In genomic region chr20:57083072-57083471, GRCh38 we compare ENCODE assay signal across 21 cellular contexts.
"Had no signal": no experiment of that assay in that cellular context is flagged by ENCODE, and none has a peak within 500 bp of the region (broad histone marks: within the 10 kb centered on the region; RNA-seq: fewer than 3 reads in every experiment).

No MANE protein-coding gene starts in this region.

- H3K36me3 ChIP-seq: Peyer's patch, SJSA1 had no signal

- H3K4me3 ChIP-seq: Peyer's patch, SJSA1 had no signal

- H3K4me3 Mint-ChIP-seq: activated naive CD4-positive, alpha-beta T cell treated with anti-CD3 and anti-CD28 coated beads, Interleukin-2, amount 10 ng/mL, durations not matched to agents 7 days and 5 days; activated naive CD8-positive, alpha-beta T cell treated with anti-CD3 and anti-CD28 coated beads for 36 hours; activated T-cell treated with anti-CD3 and anti-CD28 coated beads, Interleukin-2, amount 50 U/mL, for 4 hours had no signal

- H3K27ac ChIP-seq: Peyer's patch, RWPE1, SJSA1 had no signal

- DNase-seq: activated CD4-positive, alpha-beta T cell treated with anti-CD3 and anti-CD28 coated beads for 48 hours; activated CD4-positive, alpha-beta T cell treated with anti-CD3 and anti-CD28 coated beads, Interleukin-2, amount 50 U/mL, for 4 hours; activated CD4-positive, CD25-positive, alpha-beta regulatory T cell treated with anti-CD3 and anti-CD28 coated beads, Interleukin-2, amount 50 U/mL, for 72 hours; activated CD8-positive, alpha-beta memory T cell treated with anti-CD3 and anti-CD28 coated beads for 24 hours; activated gamma-delta T cell; activated naive CD4-positive, alpha-beta T cell treated with anti-CD3 and anti-CD28 coated beads, Interleukin-2, amount 10 ng/mL, durations not matched to agents 7 days and 5 days; activated naive CD8-positive, alpha-beta T cell treated with anti-CD3 and anti-CD28 coated beads for 36 hours; activated T-cell treated with anti-CD3 and anti-CD28 coated beads, Interleukin-2, amount 50 U/mL, for 4 hours; Karpas-422; MM.1S; NCI-H1105; NCI-H1436; NCI-H187; NCI-H2081; NCI-H510A treated with DMSO at 0.1 percent for 48 hours; Peyer's patch; Right ventricle myocardium superior; SW 1271 had no signal

- ATAC-seq: activated T-cell treated with anti-CD3 and anti-CD28 coated beads, Interleukin-2, amount 50 U/mL, for 4 hours; SK-N-SH treated with all-trans-retinoic acid at 6 μM for 48 hours had no signal

- H3K4me1 Mint-ChIP-seq: activated naive CD4-positive, alpha-beta T cell treated with anti-CD3 and anti-CD28 coated beads, Interleukin-2, amount 10 ng/mL, durations not matched to agents 7 days and 5 days; activated naive CD8-positive, alpha-beta T cell treated with anti-CD3 and anti-CD28 coated beads for 36 hours had no signal

- H3K27ac Mint-ChIP-seq: activated naive CD4-positive, alpha-beta T cell treated with anti-CD3 and anti-CD28 coated beads, Interleukin-2, amount 10 ng/mL, durations not matched to agents 7 days and 5 days; activated naive CD8-positive, alpha-beta T cell treated with anti-CD3 and anti-CD28 coated beads for 36 hours had no signal

- H3K4me1 ChIP-seq: Peyer's patch had no signal

- H3K27me3 ChIP-seq: Peyer's patch, SJSA1 had no signal

- H3K36me3 Mint-ChIP-seq: activated naive CD4-positive, alpha-beta T cell treated with anti-CD3 and anti-CD28 coated beads, Interleukin-2, amount 10 ng/mL, durations not matched to agents 7 days and 5 days; activated naive CD8-positive, alpha-beta T cell treated with anti-CD3 and anti-CD28 coated beads for 36 hours had no signal
